Comparison of ENCODE assay signal across 22 cellular contexts in genomic region chr5:43255704-43256103, GRCh38. TPM values are rescaled to one million over a fixed set of nuclear protein-coding genes. Genes with fewer than 3 reads are reported as not detected.
A peak's percentile ranks its signal among the peaks of the same experiment; 100 is the strongest.
DNase-seq lines count a peak whose midpoint lies in the region; ATAC-seq, FAIRE-seq and TF ChIP-seq lines count a peak whose summit lies in the region.
"Had no signal": no experiment of that assay in that cellular context is flagged by ENCODE, and none has a peak within 500 bp of the region (broad histone marks: within the 10 kb centered on the region; RNA-seq: fewer than 3 reads in every experiment).

No MANE protein-coding gene starts in this region.

- intact Hi-C loops in lower leg skin (cut with DNase I; ENCODE audit: low total_unique reads): no loop called here

- H3K4me3 ChIP-seq in lower leg skin (ENCODE audit: low read depth, poor library complexity, severe bottlenecking): no peak overlapping the region
- H3K4me3 ChIP-seq: A549, adrenal gland, heart left ventricle, SJSA1 had no signal

- TF ChIP-seq CTCF in lower leg skin (IDR thresholded peaks at IDR 0.05): no peak

- DNase-seq in GM18507 (ENCODE audit: extremely low spot score, insufficient read length, low read depth): no peak
- peak; percentile 8 for DNase-seq in left kidney (ENCODE audit: low read depth, low spot score)
- DNase-seq in lower leg skin (ENCODE audit: low spot score in 2 of 2): no peak
- DNase-seq in HuH-7 (ENCODE audit: low spot score): no peak
- no peak for DNase-seq in NCI-H146 treated with DMSO at 0.1 percent for 48 hours (lab: John Stamatoyannopoulos, UW; ENCODE audit: unreplicated experiment)
- DNase-seq: activated CD4-positive, alpha-beta T cell treated with anti-CD3 and anti-CD28 coated beads for 1 hour; adrenal gland; brain microvascular endothelial cell; CD8-positive, alpha-beta memory T cell; effector CD8-positive, alpha-beta T cell; erythroblast; GDM1; heart left ventricle; NCI-H1694; T-cell had no signal

- FAIRE-seq in GM18507 (lab: Jason Lieb, UNC): peak; percentile 72
- FAIRE-seq: A549, H54, HTR-8/SVneo had no signal

- 69 to 85% methylated on average over 2 of the region's 2 CpGs for WGBS in lower leg skin, 2 donors

- ATAC-seq in GM21447 (IDR thresholded peaks at IDR 0.05; ENCODE audit: unreplicated experiment): peak; percentile 59
- ATAC-seq in HG03354 (IDR thresholded peaks at IDR 0.05; ENCODE audit: poor library complexity, severe bottlenecking, unreplicated experiment): peak; percentile 61
- no peak for ATAC-seq in HG02610 (IDR thresholded peaks at IDR 0.05; ENCODE audit: unreplicated experiment)
- ATAC-seq: heart left ventricle, T-cell had no signal

- TF ChIP-seq POLR2A in lower leg skin (IDR thresholded peaks at IDR 0.05): no peak

RNA-seq across cellular contexts. Expression of gene HMGCS1, which starts 57.5 kb away (rescaled TPM):
- 100 to 1,000 TPM in 2 of 4 donors, 10 to 100 TPM in 2; 70.4 to 106 (median 97.4) TPM for total RNA-seq in lower leg skin
